Comparison of ENCODE assay signal across 8 cellular contexts in genomic region chr6:22906091-22906549, GRCh38.
DNase-seq lines count a peak whose midpoint lies in the region; ATAC-seq and TF ChIP-seq lines count a peak whose summit lies in the region.

No MANE protein-coding gene starts in this region.

- peak; percentile 64 for TF ChIP-seq CTCF in retinal pigment epithelial cell (conservative IDR thresholded peaks at IDR 0.05; ENCODE audit: low read depth, low read length)

- in situ Hi-C loops in SK-MEL-5 (cut with HindIII; ENCODE audit: low pct_unique_long_range_greater_than_20kb, low sequenced_read_pairs): no loop called here

- H3K27ac Mint-ChIP-seq in T-helper 17 cell: no peak overlapping the region

- no peaks in the 10 kb centered on the region for H3K4me1 Mint-ChIP-seq in T-helper 17 cell

- no peak overlapping the region for H3K4me3 Mint-ChIP-seq in T-helper 17 cell

- H3K4me3 ChIP-seq in retinal pigment epithelial cell (ENCODE audit: low read length): no peak overlapping the region

- H3K9me3 ChIP-seq in T-helper 17 cell (ENCODE audit: control insufficient read depth, low read length, poor library complexity, severe bottlenecking): no peaks in the 10 kb centered on the region

- peak; percentile 43 for DNase-seq in H4 (ENCODE audit: low spot score)
- peak; percentile 86 for DNase-seq in SK-MEL-5 (ENCODE audit: low read depth, low spot score)
- peak; percentile 30 for DNase-seq in glomerular visceral epithelial cell (ENCODE audit: extremely low spot score)
- DNase-seq in retinal pigment epithelial cell (ENCODE audit: low read depth): no peak
- no peak for DNase-seq in T-helper 17 cell
- no peak for DNase-seq in central memory CD4-positive, alpha-beta T cell

- H3K27me3 Mint-ChIP-seq in T-helper 17 cell: no peaks in the 10 kb centered on the region

- ATAC-seq in GM21786 (IDR thresholded peaks at IDR 0.05; ENCODE audit: unreplicated experiment): no peak
- no peak for ATAC-seq in HG02623 (IDR thresholded peaks at IDR 0.05; ENCODE audit: unreplicated experiment)
- no peak for ATAC-seq in T-helper 17 cell

- no peaks in the 10 kb centered on the region for H3K36me3 Mint-ChIP-seq in T-helper 17 cell (ENCODE audit: low read depth)

Comparison
In these comparisons a context has a peak if more than half of its experiments do, and no peak if none do; other contexts are left out.
1. DNase-seq: peak in H4 (single experiment), SK-MEL-5 (single experiment) and glomerular visceral epithelial cell (single experiment); none in retinal pigment epithelial cell (single experiment), T-helper 17 cell (0 of 3) and central memory CD4-positive, alpha-beta T cell (single experiment).